In the genomic region with DNA sequence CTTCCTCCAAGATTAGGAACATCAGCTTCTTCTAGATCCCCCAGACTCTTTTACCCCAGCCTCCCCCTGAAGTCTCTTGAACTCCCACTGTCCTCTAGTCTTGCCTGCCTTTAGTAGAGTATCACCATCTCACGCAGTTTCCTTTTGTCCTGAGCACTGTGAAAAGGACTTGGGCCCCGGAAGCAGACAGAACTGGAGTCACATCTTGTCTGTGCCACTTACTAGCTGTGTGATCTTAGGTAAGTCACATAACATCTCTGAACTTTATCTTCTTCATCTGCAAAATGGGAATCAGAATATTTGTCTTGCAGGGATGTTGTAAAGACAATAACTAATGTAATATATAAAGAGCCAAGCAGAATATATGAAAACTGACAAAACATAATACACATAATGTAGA, we compare ENCODE assay signal across 1 cellular context.
TF ChIP-seq lines count a peak whose summit lies in the region.

No MANE protein-coding gene starts in this region.

TF ChIP-seq in SK-N-SH, 30 proteins besides CTCF, POLR2A, EP300 and RAD21 (continued from another document):
- no peak for TF ChIP-seq ZBTB33 (IDR thresholded peaks at IDR 0.05; ENCODE audit: borderline replicate concordance, low read depth)
- no peak for TF ChIP-seq NFIC (IDR thresholded peaks at IDR 0.05; ENCODE audit: borderline replicate concordance)
- TF ChIP-seq, protein P1, sequence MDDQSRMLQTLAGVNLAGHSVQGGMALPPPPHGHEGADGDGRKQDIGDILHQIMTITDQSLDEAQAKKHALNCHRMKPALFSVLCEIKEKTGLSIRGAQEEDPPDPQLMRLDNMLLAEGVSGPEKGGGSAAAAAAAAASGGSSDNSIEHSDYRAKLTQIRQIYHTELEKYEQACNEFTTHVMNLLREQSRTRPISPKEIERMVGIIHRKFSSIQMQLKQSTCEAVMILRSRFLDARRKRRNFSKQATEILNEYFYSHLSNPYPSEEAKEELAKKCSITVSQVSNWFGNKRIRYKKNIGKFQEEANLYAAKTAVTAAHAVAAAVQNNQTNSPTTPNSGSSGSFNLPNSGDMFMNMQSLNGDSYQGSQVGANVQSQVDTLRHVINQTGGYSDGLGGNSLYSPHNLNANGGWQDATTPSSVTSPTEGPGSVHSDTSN (IDR thresholded peaks at IDR 0.05), result no peak
- TF ChIP-seq ELF1 (IDR thresholded peaks at IDR 0.05), result no peak
- TF ChIP-seq, protein P2, sequence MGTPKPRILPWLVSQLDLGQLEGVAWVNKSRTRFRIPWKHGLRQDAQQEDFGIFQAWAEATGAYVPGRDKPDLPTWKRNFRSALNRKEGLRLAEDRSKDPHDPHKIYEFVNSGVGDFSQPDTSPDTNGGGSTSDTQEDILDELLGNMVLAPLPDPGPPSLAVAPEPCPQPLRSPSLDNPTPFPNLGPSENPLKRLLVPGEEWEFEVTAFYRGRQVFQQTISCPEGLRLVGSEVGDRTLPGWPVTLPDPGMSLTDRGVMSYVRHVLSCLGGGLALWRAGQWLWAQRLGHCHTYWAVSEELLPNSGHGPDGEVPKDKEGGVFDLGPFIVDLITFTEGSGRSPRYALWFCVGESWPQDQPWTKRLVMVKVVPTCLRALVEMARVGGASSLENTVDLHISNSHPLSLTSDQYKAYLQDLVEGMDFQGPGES (IDR thresholded peaks at IDR 0.05; ENCODE audit: low read depth, low read length), result no peak
- no peak for TF ChIP-seq RCOR1 (IDR thresholded peaks at IDR 0.05; ENCODE audit: low read length)
- no peak for TF ChIP-seq MEF2A (IDR thresholded peaks at IDR 0.05; ENCODE audit: borderline replicate concordance, low read depth)
- no peak for TF ChIP-seq RFX5 (IDR thresholded peaks at IDR 0.05; ENCODE audit: low read length)
- TF ChIP-seq, protein P3, sequence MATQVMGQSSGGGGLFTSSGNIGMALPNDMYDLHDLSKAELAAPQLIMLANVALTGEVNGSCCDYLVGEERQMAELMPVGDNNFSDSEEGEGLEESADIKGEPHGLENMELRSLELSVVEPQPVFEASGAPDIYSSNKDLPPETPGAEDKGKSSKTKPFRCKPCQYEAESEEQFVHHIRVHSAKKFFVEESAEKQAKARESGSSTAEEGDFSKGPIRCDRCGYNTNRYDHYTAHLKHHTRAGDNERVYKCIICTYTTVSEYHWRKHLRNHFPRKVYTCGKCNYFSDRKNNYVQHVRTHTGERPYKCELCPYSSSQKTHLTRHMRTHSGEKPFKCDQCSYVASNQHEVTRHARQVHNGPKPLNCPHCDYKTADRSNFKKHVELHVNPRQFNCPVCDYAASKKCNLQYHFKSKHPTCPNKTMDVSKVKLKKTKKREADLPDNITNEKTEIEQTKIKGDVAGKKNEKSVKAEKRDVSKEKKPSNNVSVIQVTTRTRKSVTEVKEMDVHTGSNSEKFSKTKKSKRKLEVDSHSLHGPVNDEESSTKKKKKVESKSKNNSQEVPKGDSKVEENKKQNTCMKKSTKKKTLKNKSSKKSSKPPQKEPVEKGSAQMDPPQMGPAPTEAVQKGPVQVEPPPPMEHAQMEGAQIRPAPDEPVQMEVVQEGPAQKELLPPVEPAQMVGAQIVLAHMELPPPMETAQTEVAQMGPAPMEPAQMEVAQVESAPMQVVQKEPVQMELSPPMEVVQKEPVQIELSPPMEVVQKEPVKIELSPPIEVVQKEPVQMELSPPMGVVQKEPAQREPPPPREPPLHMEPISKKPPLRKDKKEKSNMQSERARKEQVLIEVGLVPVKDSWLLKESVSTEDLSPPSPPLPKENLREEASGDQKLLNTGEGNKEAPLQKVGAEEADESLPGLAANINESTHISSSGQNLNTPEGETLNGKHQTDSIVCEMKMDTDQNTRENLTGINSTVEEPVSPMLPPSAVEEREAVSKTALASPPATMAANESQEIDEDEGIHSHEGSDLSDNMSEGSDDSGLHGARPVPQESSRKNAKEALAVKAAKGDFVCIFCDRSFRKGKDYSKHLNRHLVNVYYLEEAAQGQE (IDR thresholded peaks at IDR 0.05; ENCODE audit: low read depth, low read length), result no peak
